ENCODE assay signal across 20 cellular contexts in the genomic region with DNA sequence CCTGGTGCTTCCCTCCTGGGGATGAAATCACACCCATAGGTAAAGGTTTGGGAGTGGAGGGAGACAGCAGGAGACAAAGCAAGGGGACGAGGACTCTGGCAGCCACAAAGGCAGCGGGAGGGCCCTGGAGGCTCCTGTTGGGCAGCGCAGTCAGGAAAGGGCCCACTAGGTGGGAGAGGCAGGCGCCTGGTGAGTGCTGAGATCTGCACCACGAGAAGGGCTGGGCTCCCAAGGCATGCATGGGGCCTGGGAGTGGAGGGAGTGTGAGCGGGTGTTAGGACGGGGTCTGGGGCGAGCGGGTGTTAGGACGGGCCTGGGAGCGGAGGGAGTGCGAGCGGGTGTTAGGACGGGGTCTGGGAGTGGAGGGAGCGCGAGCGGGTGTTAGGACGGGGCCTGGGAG. TPM values are rescaled to one million over a fixed set of nuclear protein-coding genes. Genes with fewer than 3 reads are reported as not detected.
DNase-seq lines count a peak whose midpoint lies in the region; ATAC-seq, FAIRE-seq and TF ChIP-seq lines count a peak whose summit lies in the region.
"Had no signal": no experiment of that assay in that cellular context is flagged by ENCODE, and none has a peak within 500 bp of the region (broad histone marks: within the 10 kb centered on the region; RNA-seq: fewer than 3 reads in every experiment).

No MANE protein-coding gene starts in this region.

- peaks cover 10% of the 10 kb centered on the region for H4K20me1 ChIP-seq in GM23338 (replicated peaks; ENCODE audit: insufficient read depth)
- H4K20me1 ChIP-seq in H1 (replicated peaks in 1 of 2; ENCODE audit: control insufficient read depth in 1 of 2, insufficient read depth in 2 of 2, low read length in 2 of 2) = peaks cover 30 to 47% of the 10 kb centered on the region in 2 experiments

- H3K18ac ChIP-seq in H1 (ENCODE audit: extremely low read depth, low read length) = no peak overlapping the region; the same call in 1 of the 2 replicates

- H3K23ac ChIP-seq in H1 (ENCODE audit: insufficient read length) = no peak overlapping the region

- no peak overlapping the region for H3K4ac ChIP-seq in H1 (replicated peaks; ENCODE audit: insufficient read length, low read depth, low read length)

- H2BK15ac ChIP-seq in H1 (ENCODE audit: low read length) = no peak overlapping the region

- TF ChIP-seq EP300 in H1 (IDR thresholded peaks at IDR 0.05; ENCODE audit: borderline replicate concordance in 1 of 2, low read depth in 2 of 2, low read length in 2 of 2) = no peak

- no peak overlapping the region for H2BK20ac ChIP-seq in H1 (ENCODE audit: low read length)

- H3K9me3 Mint-ChIP-seq in GM23338 = no peaks in the 10 kb centered on the region; the same call in 2 of the 3 replicates
- H3K9me3 Mint-ChIP-seq: CD4-positive, alpha-beta T cell had no signal

- H3K4me3 Mint-ChIP-seq in GM23338 = peak overlapping the region; percentile 38; the same call in 2 of the 3 replicates
- H3K4me3 Mint-ChIP-seq: CD4-positive, alpha-beta T cell had no signal

- TF ChIP-seq POLR2A in H1 (IDR thresholded peaks at IDR 0.05; ENCODE audit: control extremely low read depth in 1 of 2, low read depth in 2 of 2, low read length in 2 of 2) = no peak

- H3K4me1 Mint-ChIP-seq in GM23338 = peaks cover 7% of the 10 kb centered on the region

- ATAC-seq in GM23338 (peak; percentile 42), psoas muscle (no peak), GM21528 (IDR thresholded peaks at IDR 0.05; ENCODE audit: low FRiP score, unreplicated experiment) (no peak), HG03135 (IDR thresholded peaks at IDR 0.05; ENCODE audit: unreplicated experiment) (no peak)

- H3K27ac ChIP-seq in GM23338 (ENCODE audit: low read depth) (no peak overlapping the region), RWPE1 (peak overlapping the region; percentile 24), H1 (ENCODE audit: low read depth, low read length) (no peak overlapping the region), psoas muscle (no peak overlapping the region)

- H2AFZ ChIP-seq in GM23338 (no peak overlapping the region), H1 (ENCODE audit: low read length) (no peak overlapping the region)

- no peaks in the 10 kb centered on the region for H3K27me3 Mint-ChIP-seq in GM23338 (ENCODE audit: insufficient read depth, low read depth, poor library complexity)
- H3K27me3 Mint-ChIP-seq: CD4-positive, alpha-beta T cell had no signal

- WGBS in H1 (ENCODE audit: extremely low coverage in 1 of 2, insufficient coverage in 1 of 2, insufficient read length in 1 of 2, insufficient replicate concordance in 2 of 2, low coverage in 1 of 2, low lambda C conversion rate in 2 of 2, missing lambda C conversion rate in 1 of 2), 2 experiments = 85% methylated on average over 13 of the region's 18 CpGs; no CpG with 5 or more reads in 1 of the 2 experiments
- 94 to 98% (median 95%) methylated on average over 11 to 18 of the region's 18 CpGs for WGBS in psoas muscle, 3 donors

- H2BK5ac ChIP-seq in H1 (ENCODE audit: low read depth, low read length) = no peak overlapping the region; the same call in none of the 2 replicates

- H2AK5ac ChIP-seq in H1 (ENCODE audit: low read depth, low read length) = 0 out of 2 replicates have a peak overlapping the region, but pooled peaks have one; percentile 39

- intact Hi-C loops in psoas muscle (cut with DNase I) = no loop called here

- no peak overlapping the region for H2BK120ac ChIP-seq in H1 (replicated peaks; ENCODE audit: low read depth, low read length)

- no peak overlapping the region for H2BK12ac ChIP-seq in H1 (ENCODE audit: low read depth, low read length)

- no peak overlapping the region for H3K27ac Mint-ChIP-seq in GM23338
- H3K27ac Mint-ChIP-seq: CD4-positive, alpha-beta T cell had no signal

- H3K36me3 ChIP-seq in GM23338 (ENCODE audit: insufficient read depth) = 0 out of 2 replicates have a peak, but pooled peaks cover 6% of the 10 kb centered on the region
- H3K36me3 ChIP-seq in H1 (ENCODE audit: control insufficient read depth in 2 of 4, insufficient read depth in 4 of 4, low read length in 3 of 4) = peaks cover 20 to 58% (median 43%) of the 10 kb centered on the region in 4 experiments
- peaks cover 0 to 67% of the 10 kb centered on the region in 2 donors for H3K36me3 ChIP-seq in psoas muscle (ENCODE audit: insufficient read depth in 1 of 2, low read depth in 1 of 2)

- peaks cover 58% of the 10 kb centered on the region for H3K36me3 Mint-ChIP-seq in GM23338 (ENCODE audit: low read depth)

- no peak overlapping the region for H4K5ac ChIP-seq in H1 (ENCODE audit: insufficient read length, low read depth, low read length)

- no peak for TF ChIP-seq CTCF in GM23338 (conservative IDR thresholded peaks at IDR 0.05; ENCODE audit: low read depth in 2 of 2)
- no peak for TF ChIP-seq CTCF in RWPE1 (conservative IDR thresholded peaks at IDR 0.05; ENCODE audit: low read depth)
- TF ChIP-seq CTCF in H1 (IDR thresholded peaks at IDR 0.05; ENCODE audit: control extremely low read depth in 1 of 3, insufficient read depth in 1 of 3, low read depth in 1 of 3, low read length in 3 of 3) = no peak
- TF ChIP-seq CTCF in psoas muscle (IDR thresholded peaks at IDR 0.05) = no peak

- POLR2A ChIA-PET in RWPE1 (lab: Yijun Ruan, JAX; ENCODE audit: low non-redundant PET) (no interaction called here), H1 (lab: Charles Lee; ENCODE audit: partially characterized antibody) (no interaction called here)

- no peak overlapping the region for H3K4me3 ChIP-seq in GM23338
- peak overlapping the region in 2 of 4 experiments; percentile 19 to 23; a peak in 2 of 8 replicates for H3K4me3 ChIP-seq in H1 (ENCODE audit: extremely low read depth in 1 of 4, insufficient read depth in 2 of 4, low read depth in 3 of 4, low read length in 4 of 4)
- no peak overlapping the region for H3K4me3 ChIP-seq in psoas muscle

- no peak overlapping the region for H4K91ac ChIP-seq in H1 (replicated peaks; ENCODE audit: insufficient read length, low read length)

- H4K8ac ChIP-seq in H1 (ENCODE audit: extremely low read depth, insufficient read depth, low read length) = peak overlapping the region; percentile 51; the same call in 1 of the 2 replicates

- TF ChIP-seq RAD21 in H1 (IDR thresholded peaks at IDR 0.05 in 1 of 2, conservative IDR thresholded peaks at IDR 0.05 in 1 of 2; ENCODE audit: low read depth in 2 of 2, low read length in 2 of 2) = no peak

- H3K4me2 ChIP-seq in GM23338 (no peak overlapping the region), H1 (ENCODE audit: insufficient read depth in 1 of 2, low read depth in 2 of 2, low read length in 2 of 2) (peak overlapping the region; percentile 39 to 47)

- H3K4me1 ChIP-seq in GM23338 (ENCODE audit: insufficient read depth) = no peaks in the 10 kb centered on the region
- peaks cover 0 to 12% (median 1%) of the 10 kb centered on the region in 4 experiments; a peak in 2 of 7 replicates for H3K4me1 ChIP-seq in H1 (replicated peaks in 1 of 4; ENCODE audit: control insufficient read depth in 3 of 4, insufficient read depth in 4 of 4, low read length in 3 of 4)
- peaks cover 21% of the 10 kb centered on the region for H3K4me1 ChIP-seq in psoas muscle

- CTCF ChIA-PET in RWPE1 (lab: Yijun Ruan, JAX) (no interaction called here), H1 (lab: Charles Lee; ENCODE audit: partially characterized antibody) (no interaction called here)

- no peak for FAIRE-seq in H1 (lab: Jason Lieb, UNC)
- FAIRE-seq: GM12892, GM19239 had no signal

- H3K27me3 ChIP-seq in GM23338 (ENCODE audit: insufficient read depth) (no peaks in the 10 kb centered on the region), H1 (replicated peaks in 1 of 4; ENCODE audit: control insufficient read depth in 3 of 4, extremely low read depth in 1 of 4, insufficient read depth in 3 of 4, low read length in 3 of 4) (no peaks in the 10 kb centered on the region), psoas muscle (ENCODE audit: insufficient read depth in 3 of 3, low read length in 2 of 3) (no peaks in the 10 kb centered on the region)

- H3K56ac ChIP-seq in H1 (replicated peaks; ENCODE audit: insufficient read length, low read depth, low read length) = no peak overlapping the region

- H3K14ac ChIP-seq in H1 (ENCODE audit: insufficient read length) = no peak overlapping the region

- H3K9me3 ChIP-seq in H1 (ENCODE audit: insufficient read depth in 2 of 2, low read depth in 1 of 2, low read length in 1 of 2) (no peaks in the 10 kb centered on the region), psoas muscle (no peaks in the 10 kb centered on the region)

- H3K23me2 ChIP-seq in H1 (ENCODE audit: low read depth, low read length) = peaks cover 2% of the 10 kb centered on the region; the same call in 1 of the 2 replicates

- H3K79me1 ChIP-seq in H1 (ENCODE audit: low read depth, low read length) = peaks cover 43% of the 10 kb centered on the region

- no peaks in the 10 kb centered on the region for H3K9me2 ChIP-seq in GM23338 (ENCODE audit: insufficient read depth)

- no peaks in the 10 kb centered on the region for H3F3A ChIP-seq in GM23338 (replicated peaks; ENCODE audit: low read depth)

- H3K79me2 ChIP-seq in GM23338 (replicated peaks; ENCODE audit: insufficient read depth) = peaks cover 50% of the 10 kb centered on the region
- H3K79me2 ChIP-seq in H1 (ENCODE audit: control insufficient read depth in 1 of 2, insufficient read depth in 2 of 2, low read length in 2 of 2) = peaks cover 8 to 53% of the 10 kb centered on the region in 2 experiments

- DNase-seq in GM23338 (ENCODE audit: low spot score) = no peak
- DNase-seq in RWPE1 (ENCODE audit: low spot score) = no peak
- DNase-seq in H1 (ENCODE audit: low read depth in 1 of 2, low spot score in 2 of 2) = no peak
- DNase-seq in psoas muscle = peak; percentile 13 to 45
- DNase-seq in RPMI8226 = no peak
- DNase-seq in NCI-H2196 treated with DMSO at 0.1 percent for 48 hours (lab: John Stamatoyannopoulos, UW; ENCODE audit: unreplicated experiment) = no peak
- DNase-seq: AML-193; CD4-positive, alpha-beta T cell; DMS79; GDM1; NCI-H1436 treated with DMSO at 0.1 percent for 48 hours; NCI-H2081; NCI-H2227 treated with DMSO at 0.1 percent for 48 hours; NCI-H526 treated with DMSO at 0.1 percent for 48 hours; NK-92 treated with Interleukin-12 subunit alpha and Interleukin-12 subunit beta, amount 100 ng/mL, for 24 hours; SHP77 treated with DMSO at 0.1 percent for 48 hours had no signal

- no peak overlapping the region for H3K9ac ChIP-seq in H1 (replicated peaks in 1 of 4; ENCODE audit: extremely low read depth in 1 of 4, low read depth in 3 of 4, low read length in 3 of 4)

RNA-seq across cellular contexts. Expression of a gene that starts 13.0 kb away (rescaled TPM):
- 55.0 and 79.1 TPM in 2 replicates for total RNA-seq in GM23338 (2014; rRNA removed; shearing (Covaris generic))
- polyA plus RNA-seq in GM23338 (2016; fragmentation: Nextera tagmentation; extraction: Ambion mirVana) (48.0 and 54.5 TPM in 2 replicates), H1 (2011; rRNA removed) (74.1 and 95.0 TPM in 2 replicates), psoas muscle (10 to 100 TPM; 36.8 to 51.1 (median 48.3) TPM)
- 52.1 and 56.7 TPM in 2 replicates for total RNA-seq in H1 (2021; fragmentation: NEBNext Ultra II Directional; extraction: Animal tissue kit (Norgen Biotek cat#: 25700))
- polyA plus RNA-seq in H1 (2011; cell fraction: cytosol; rRNA removed) = 73.5 TPM
- polyA plus RNA-seq in H1 (2011; cell fraction: nucleus; rRNA removed) = 137 TPM
- 42.9 to 72.1 TPM (median 69.9 TPM) in 4 replicates for polyA plus RNA-seq in H1 (2012, experiment 1 of 2)
- polyA plus RNA-seq in H1 (2012, experiment 2 of 2) = 52.9 TPM
- 40.9 TPM for polyA plus RNA-seq in H1 (2013, experiment 1 of 2)
- polyA plus RNA-seq in H1 (2013, experiment 2 of 2) = 40.1 TPM
- polyA minus RNA-seq in H1 (2011; rRNA and poly(A)+ RNA removed) = 17.7 and 19.3 TPM in 2 replicates
- polyA minus RNA-seq in H1 (2011; cell fraction: cytosol; rRNA and poly(A)+ RNA removed) = 28.7 TPM
- 22.5 TPM for polyA minus RNA-seq in H1 (2011; cell fraction: nucleus; rRNA and poly(A)+ RNA removed)
- 10 to 100 TPM; 27.3 to 42.3 (median 29.1) TPM for total RNA-seq in psoas muscle

RNA-seq across cellular contexts. Expression of a gene that starts 57.1 kb away (rescaled TPM):
- total RNA-seq in GM23338 (2014; rRNA removed; shearing (Covaris generic)) = 143 and 145 TPM in 2 replicates
- polyA plus RNA-seq in GM23338 (2016; fragmentation: Nextera tagmentation; extraction: Ambion mirVana) = 57.9 and 63.3 TPM in 2 replicates
- 105 and 108 TPM in 2 replicates for total RNA-seq in H1 (2021; fragmentation: NEBNext Ultra II Directional; extraction: Animal tissue kit (Norgen Biotek cat#: 25700))
- polyA plus RNA-seq in H1 (2011; rRNA removed) = 158 and 324 TPM in 2 replicates
- polyA plus RNA-seq in H1 (2011; cell fraction: cytosol; rRNA removed) = 235 TPM
- 512 TPM for polyA plus RNA-seq in H1 (2011; cell fraction: nucleus; rRNA removed)
- polyA plus RNA-seq in H1 (2012, experiment 1 of 2) = 69.8 to 110 TPM (median 95.7 TPM) in 4 replicates
- polyA plus RNA-seq in H1 (2012, experiment 2 of 2) = 31.4 TPM
- 110 TPM for polyA plus RNA-seq in H1 (2013, experiment 1 of 2)
- 106 TPM for polyA plus RNA-seq in H1 (2013, experiment 2 of 2)
- 149 and 180 TPM in 2 replicates for polyA minus RNA-seq in H1 (2011; rRNA and poly(A)+ RNA removed)
- 83.6 TPM for polyA minus RNA-seq in H1 (2011; cell fraction: cytosol; rRNA and poly(A)+ RNA removed)
- 211 TPM for polyA minus RNA-seq in H1 (2011; cell fraction: nucleus; rRNA and poly(A)+ RNA removed)
- total RNA-seq in psoas muscle = 100 to 1,000 TPM; 125 to 144 (median 137) TPM
- 100 to 1,000 TPM in 1 of 3 donors, 10 to 100 TPM in 2; 52.5 to 159 (median 64.6) TPM for polyA plus RNA-seq in psoas muscle

Comparison
In these comparisons a context has a peak if more than half of its experiments do, and no peak if none do; other contexts are left out.
1. DNase-seq: peak in psoas muscle (2 of 2); none in GM23338 (single experiment), RWPE1 (single experiment), H1 (0 of 2), RPMI8226 (single experiment) and NCI-H2196 treated with DMSO at 0.1 percent for 48 hours (single experiment).